Comparison of ENCODE assay signal across 1 cellular context in the genomic region with DNA sequence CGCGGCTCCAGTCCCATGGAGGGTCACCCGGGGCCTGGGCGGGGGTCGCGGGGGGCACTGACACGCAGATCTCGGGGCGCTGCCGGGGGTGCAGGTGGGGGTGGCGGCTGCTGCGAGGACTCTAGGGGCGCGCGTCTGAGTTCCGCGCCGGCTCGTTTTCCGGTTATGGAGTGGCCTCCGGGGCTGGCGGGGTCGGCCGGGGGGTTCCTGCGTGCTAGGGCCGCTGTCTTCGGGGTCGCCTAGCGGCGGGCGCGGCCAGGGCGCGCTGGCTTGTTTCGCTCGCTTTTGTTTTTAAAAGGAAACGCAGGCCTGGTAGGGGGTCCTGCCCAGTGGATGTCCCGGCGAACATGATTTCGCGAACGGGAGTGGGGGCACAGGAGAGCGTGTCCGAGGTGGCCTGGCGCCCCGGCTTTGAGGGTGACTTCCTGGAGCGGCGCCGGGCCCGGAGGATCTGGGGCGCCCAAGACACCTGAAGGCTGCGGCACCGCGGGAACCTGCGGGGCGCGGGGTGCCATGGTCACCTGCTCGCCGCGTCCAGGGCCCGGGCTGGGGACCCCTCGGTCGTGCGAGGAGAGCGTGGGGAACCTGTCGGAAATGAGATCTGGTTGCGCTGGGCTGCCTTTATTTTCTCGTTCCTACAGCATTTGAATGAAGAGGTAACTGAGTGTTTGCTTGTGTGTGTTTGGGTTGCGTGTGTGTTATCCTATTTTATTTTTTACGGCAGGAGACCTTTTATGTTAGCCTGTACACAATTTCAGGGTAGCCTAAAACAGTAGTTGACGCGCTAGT.
TF ChIP-seq lines count a peak whose summit lies in the region.

No MANE protein-coding gene starts in this region.

TF ChIP-seq in HCT116, 20 proteins besides CTCF, POLR2A, EP300 and RAD21 (continued from another document):
- no peak for TF ChIP-seq FOSL1 (IDR thresholded peaks at IDR 0.05; ENCODE audit: low read depth)
